ENCODE assay signal across 15 cellular contexts in genomic region chr1:229003233-229004031, GRCh38.
A peak's percentile ranks its signal among the peaks of the same experiment; 100 is the strongest.
DNase-seq lines count a peak whose midpoint lies in the region; ATAC-seq and TF ChIP-seq lines count a peak whose summit lies in the region.
"Had no signal": no experiment of that assay in that cellular context is flagged by ENCODE, and none has a peak within 500 bp of the region (broad histone marks: within the 10 kb centered on the region; RNA-seq: fewer than 3 reads in every experiment).

No MANE protein-coding gene starts in this region.

- H3K4me3 Mint-ChIP-seq in neural progenitor cell (peak overlapping the region; percentile 50), immature natural killer cell (no peak overlapping the region)
- H3K4me3 Mint-ChIP-seq: activated CD8-positive, alpha-beta memory T cell treated with anti-CD3 and anti-CD28 coated beads, Interleukin-2, amount 10 ng/mL, durations not matched to agents 7 days and 5 days; activated naive CD8-positive, alpha-beta T cell treated with anti-CD3 and anti-CD28 coated beads for 36 hours; natural killer cell had no signal

- peaks cover 12% of the 10 kb centered on the region for H3K9me3 Mint-ChIP-seq in neural progenitor cell
- no peaks in the 10 kb centered on the region for H3K9me3 Mint-ChIP-seq in immature natural killer cell
- H3K9me3 Mint-ChIP-seq: activated naive CD8-positive, alpha-beta T cell treated with anti-CD3 and anti-CD28 coated beads for 36 hours; natural killer cell had no signal

- peak overlapping the region; percentile 51 for H2AFZ ChIP-seq in neural progenitor cell (replicated peaks)

- no peaks in the 10 kb centered on the region for H3K36me3 ChIP-seq in BE2C
- no peaks in the 10 kb centered on the region for H3K36me3 ChIP-seq in neural progenitor cell
- H3K36me3 ChIP-seq in testis (ENCODE audit: low read depth, missing control alignments), result no peaks in the 10 kb centered on the region
- H3K36me3 ChIP-seq: uterus had no signal

- no peak for ATAC-seq in SK-N-SH treated with all-trans-retinoic acid at 6 μM for 48 hours
- ATAC-seq: activated CD8-positive, alpha-beta memory T cell treated with anti-CD3 and anti-CD28 coated beads, Interleukin-2, amount 10 ng/mL, durations not matched to agents 7 days and 5 days; foreskin keratinocyte; natural killer cell had no signal

- no peak for TF ChIP-seq POLR2A in testis (IDR thresholded peaks at IDR 0.05)

- no peaks in the 10 kb centered on the region for H3K79me2 ChIP-seq in neural progenitor cell (ENCODE audit: low read depth)

- TF ChIP-seq CTCF in BE2C (IDR thresholded peaks at IDR 0.05; ENCODE audit: low read depth, low read length) (no peak), dorsolateral prefrontal cortex (IDR thresholded peaks at IDR 0.05 in 54 of 56, conservative IDR thresholded peaks at IDR 0.05 in 2 of 56; ENCODE audit: low read depth in 1 of 56, partially characterized antibody in 56 of 56) (peak in 15 of 56 donors; percentile 5 to 42 (median 24)), neural progenitor cell (IDR thresholded peaks at IDR 0.05) (no peak), testis (IDR thresholded peaks at IDR 0.05) (no peak)

- peak overlapping the region; percentile 50 for H3K27ac Mint-ChIP-seq in neural progenitor cell
- H3K27ac Mint-ChIP-seq in immature natural killer cell, result no peak overlapping the region
- H3K27ac Mint-ChIP-seq: activated CD8-positive, alpha-beta memory T cell treated with anti-CD3 and anti-CD28 coated beads, Interleukin-2, amount 10 ng/mL, durations not matched to agents 7 days and 5 days; activated naive CD8-positive, alpha-beta T cell treated with anti-CD3 and anti-CD28 coated beads for 36 hours; natural killer cell had no signal

- H3K27me3 ChIP-seq in BE2C, result no peaks in the 10 kb centered on the region
- no peaks in the 10 kb centered on the region for H3K27me3 ChIP-seq in dorsolateral prefrontal cortex
- H3K27me3 ChIP-seq in neural progenitor cell, result no peaks in the 10 kb centered on the region
- H3K27me3 ChIP-seq in testis, result no peaks in the 10 kb centered on the region
- H3K27me3 ChIP-seq: foreskin keratinocyte, uterus had no signal

- H3F3A ChIP-seq in neural progenitor cell (ENCODE audit: low read depth), result peaks cover 14% of the 10 kb centered on the region

- no peaks in the 10 kb centered on the region for H4K20me1 ChIP-seq in neural progenitor cell (ENCODE audit: low read depth)

- H3K27me3 Mint-ChIP-seq in neural progenitor cell (ENCODE audit: insufficient read depth, low read depth), result peaks cover 9% of the 10 kb centered on the region
- peaks cover 0 to 7% (median under 1%) of the 10 kb centered on the region in 3 donors for H3K27me3 Mint-ChIP-seq in immature natural killer cell (ENCODE audit: low read depth in 3 of 3)
- H3K27me3 Mint-ChIP-seq: activated CD8-positive, alpha-beta memory T cell treated with anti-CD3 and anti-CD28 coated beads, Interleukin-2, amount 10 ng/mL, durations not matched to agents 7 days and 5 days; activated naive CD8-positive, alpha-beta T cell treated with anti-CD3 and anti-CD28 coated beads for 36 hours had no signal

- peak overlapping the region; percentile 3 for H3K4me2 ChIP-seq in neural progenitor cell

- H3K9me3 ChIP-seq in BE2C, result no peaks in the 10 kb centered on the region
- H3K9me3 ChIP-seq in neural progenitor cell (ENCODE audit: low read depth), result no peaks in the 10 kb centered on the region
- H3K9me3 ChIP-seq in testis, result no peaks in the 10 kb centered on the region
- H3K9me3 ChIP-seq: uterus had no signal

- H3K9ac ChIP-seq in neural progenitor cell, result no peak overlapping the region

- H3K27ac ChIP-seq in dorsolateral prefrontal cortex, result peak overlapping the region; percentile 44 to 97 (median 90)
- no peak overlapping the region for H3K27ac ChIP-seq in neural progenitor cell
- H3K27ac ChIP-seq in testis, result no peak overlapping the region
- H3K27ac ChIP-seq: foreskin keratinocyte, uterus had no signal

- H3K36me3 Mint-ChIP-seq in neural progenitor cell (no peaks in the 10 kb centered on the region), immature natural killer cell (no peaks in the 10 kb centered on the region)
- H3K36me3 Mint-ChIP-seq: activated CD8-positive, alpha-beta memory T cell treated with anti-CD3 and anti-CD28 coated beads, Interleukin-2, amount 10 ng/mL, durations not matched to agents 7 days and 5 days; activated naive CD8-positive, alpha-beta T cell treated with anti-CD3 and anti-CD28 coated beads for 36 hours; natural killer cell had no signal

- H3K4me3 ChIP-seq in BE2C (ENCODE audit: low read depth, low read length) (no peak overlapping the region), dorsolateral prefrontal cortex (no peak overlapping the region), neural progenitor cell (no peak overlapping the region), testis (no peak overlapping the region)
- H3K4me3 ChIP-seq: uterus had no signal

- DNase-seq in BE2C (peak; percentile 58), NCI-H2029 treated with DMSO at 0.1 percent for 48 hours (lab: John Stamatoyannopoulos, UW) (peak; percentile 60), dorsolateral prefrontal cortex (peak; percentile 67 to 97 (median 88)), neural progenitor cell (ENCODE audit: low spot score) (peak; percentile 65), immature natural killer cell (no peak), testis (no peak)
- DNase-seq in activated CD4-positive, alpha-beta T cell treated with anti-CD3 and anti-CD28 coated beads, Interleukin-2, amount 50 U/mL, for 1 hour, result no peak
- DNase-seq: activated CD8-positive, alpha-beta memory T cell treated with anti-CD3 and anti-CD28 coated beads, Interleukin-2, amount 10 ng/mL, durations not matched to agents 7 days and 5 days; activated naive CD8-positive, alpha-beta T cell treated with anti-CD3 and anti-CD28 coated beads for 36 hours; DMS53; foreskin keratinocyte; natural killer cell; NCI-H2171 treated with DMSO at 0.1 percent for 48 hours; uterus had no signal

- intact Hi-C loops in dorsolateral prefrontal cortex (cut with DNase I), result loop anchor here (1.0 to 10.0 kb wide), 9 partner anchors 49 to 269 kb away; partner anchors contain the start of gene RHOU (in 2 of the 2)
- intact Hi-C loops in testis (cut with DNase I; ENCODE audit: low total_unique reads), result no loop called here

- 83 to 97% methylated on average over 6 to 17 of the region's 17 CpGs for WGBS in testis, 2 donors

- H3K4me1 Mint-ChIP-seq in neural progenitor cell (peaks cover 35% of the 10 kb centered on the region), immature natural killer cell (peaks cover 0 to 5% of the 10 kb centered on the region in 2 donors)
- H3K4me1 Mint-ChIP-seq: activated CD8-positive, alpha-beta memory T cell treated with anti-CD3 and anti-CD28 coated beads, Interleukin-2, amount 10 ng/mL, durations not matched to agents 7 days and 5 days had no signal

- peaks cover 17% of the 10 kb centered on the region; the same call in 1 of the 2 replicates for H3K4me1 ChIP-seq in BE2C
- H3K4me1 ChIP-seq in neural progenitor cell, result peaks cover 27% of the 10 kb centered on the region
- peaks cover 5% of the 10 kb centered on the region for H3K4me1 ChIP-seq in testis
- H3K4me1 ChIP-seq: uterus had no signal

TF ChIP-seq in SK-N-SH treated with all-trans-retinoic acid at 6 μM for 48 hours, 23 proteins besides CTCF, POLR2A, EP300 and RAD21:
- no peak for TF ChIP-seq POU6F1 (CRISPR knock-in tag; IDR thresholded peaks at IDR 0.05; ENCODE audit: borderline replicate concordance, low read depth)
- TF ChIP-seq CSDC2 (CRISPR knock-in tag; IDR thresholded peaks at IDR 0.05), result no peak
- no peak for TF ChIP-seq TCF4 (CRISPR knock-in tag; IDR thresholded peaks at IDR 0.05; ENCODE audit: borderline replicate concordance)
- TF ChIP-seq OSR1 (CRISPR knock-in tag; IDR thresholded peaks at IDR 0.05), result no peak
- TF ChIP-seq ZFP30 (CRISPR knock-in tag; IDR thresholded peaks at IDR 0.05), result no peak
- TF ChIP-seq ESRRG (CRISPR knock-in tag; IDR thresholded peaks at IDR 0.05), result no peak
- no peak for TF ChIP-seq ZNF70 (CRISPR knock-in tag; IDR thresholded peaks at IDR 0.05)
- TF ChIP-seq SNAI2 (CRISPR knock-in tag; IDR thresholded peaks at IDR 0.05), result no peak
- TF ChIP-seq ISL1 (CRISPR knock-in tag; IDR thresholded peaks at IDR 0.05), result no peak
- TF ChIP-seq PPARA (CRISPR knock-in tag; IDR thresholded peaks at IDR 0.05; ENCODE audit: borderline replicate concordance), result no peak
- no peak for TF ChIP-seq TSHZ2 (CRISPR knock-in tag; IDR thresholded peaks at IDR 0.05)

Comparison
In these comparisons a context has a peak if more than half of its experiments do, and no peak if none do; other contexts are left out.
1. DNase-seq: peak in BE2C (single experiment), NCI-H2029 treated with DMSO at 0.1 percent for 48 hours (single experiment), dorsolateral prefrontal cortex (10 of 10) and neural progenitor cell (single experiment); none in immature natural killer cell (0 of 3), testis (single experiment) and activated CD4-positive, alpha-beta T cell treated with anti-CD3 and anti-CD28 coated beads, Interleukin-2, amount 50 U/mL, for 1 hour (single experiment).
2. H3K27ac ChIP-seq: peak in dorsolateral prefrontal cortex (59 of 59); none in neural progenitor cell (single experiment) and testis (0 of 2).